24 cellular contexts compared by ENCODE assay signal in genomic region chr9:86163503-86163902, GRCh38.
A peak's percentile ranks its signal among the peaks of the same experiment; 100 is the strongest.
DNase-seq lines count a peak whose midpoint lies in the region; ATAC-seq, FAIRE-seq and TF ChIP-seq lines count a peak whose summit lies in the region.
"Had no signal": no experiment of that assay in that cellular context is flagged by ENCODE, and none has a peak within 500 bp of the region (broad histone marks: within the 10 kb centered on the region; RNA-seq: fewer than 3 reads in every experiment).

No MANE protein-coding gene starts in this region.

- no peak overlapping the region for H2AK5ac ChIP-seq in H1 (ENCODE audit: low read depth, low read length)

- H4K8ac ChIP-seq in H1 (ENCODE audit: extremely low read depth, insufficient read depth, low read length) = no peak overlapping the region

- POLR2A ChIA-PET in A549 (lab: Yijun Ruan, JAX) (no interaction called here), H1 (lab: Charles Lee; ENCODE audit: partially characterized antibody) (no interaction called here)
- POLR2A ChIA-PET in naive thymus-derived CD4-positive, alpha-beta T cell (lab: Charles Lee) = no interaction called here

- H2BK5ac ChIP-seq in H1 (ENCODE audit: low read depth, low read length) = no peak overlapping the region

- intact Hi-C loops in naive thymus-derived CD4-positive, alpha-beta T cell (cut with micrococcal nuclease) = no loop called here

- no peak overlapping the region for H3K9ac ChIP-seq in H1 (replicated peaks in 1 of 4; ENCODE audit: extremely low read depth in 1 of 4, low read depth in 3 of 4, low read length in 3 of 4)
- H3K9ac ChIP-seq: BLaER1 treated with 17β-estradiol and CSF1 and Interleukin-3, amounts not matched to agents 10 nM and 100 nM had no signal

- H2BK12ac ChIP-seq in H1 (ENCODE audit: low read depth, low read length) = no peak overlapping the region

- H3K27ac ChIP-seq in A549 (no peak overlapping the region), H1 (ENCODE audit: low read depth, low read length) (no peak overlapping the region)
- no peak overlapping the region for H3K27ac ChIP-seq in naive thymus-derived CD4-positive, alpha-beta T cell (ENCODE audit: low read depth, low read length)
- H3K27ac ChIP-seq: BLaER1 treated with 17β-estradiol and CSF1 and Interleukin-3, amounts not matched to agents 10 nM and 100 nM; HL-60 had no signal

- no peak overlapping the region for H2AFZ ChIP-seq in H1 (ENCODE audit: low read length)
- H2AFZ ChIP-seq: GM23338 had no signal

- WGBS in A549 (ENCODE audit: missing lambda C conversion rate) = 68% methylated on average over 4 of the region's 4 CpGs
- 84% methylated on average over 4 of the region's 4 CpGs; no CpG with 5 or more reads in 1 of the 2 experiments for WGBS in H1 (ENCODE audit: extremely low coverage in 1 of 2, insufficient coverage in 1 of 2, insufficient read length in 1 of 2, insufficient replicate concordance in 2 of 2, low coverage in 1 of 2, low lambda C conversion rate in 2 of 2, missing lambda C conversion rate in 1 of 2), 2 experiments

- no peak overlapping the region for H2BK20ac ChIP-seq in H1 (ENCODE audit: low read length)

- no peak for TF ChIP-seq POLR2A in A549 (IDR thresholded peaks at IDR 0.05; ENCODE audit: low read length)
- TF ChIP-seq POLR2A in H1 (IDR thresholded peaks at IDR 0.05; ENCODE audit: control extremely low read depth in 1 of 2, low read depth in 2 of 2, low read length in 2 of 2) = no peak

- no peak overlapping the region for H2BK120ac ChIP-seq in H1 (replicated peaks; ENCODE audit: low read depth, low read length)

- H3K27me3 Mint-ChIP-seq in naive thymus-derived CD4-positive, alpha-beta T cell = peaks cover 0 to 4% (median 0%) of the 10 kb centered on the region in 5 donors
- H3K27me3 Mint-ChIP-seq: B cell had no signal

- H3K9me3 ChIP-seq in A549 = 0 out of 3 replicates have a peak, but pooled peaks cover 4% of the 10 kb centered on the region
- no peaks in the 10 kb centered on the region for H3K9me3 ChIP-seq in H1 (ENCODE audit: insufficient read depth in 2 of 2, low read depth in 1 of 2, low read length in 1 of 2)
- H3K9me3 ChIP-seq in naive thymus-derived CD4-positive, alpha-beta T cell (ENCODE audit: control insufficient read depth in 2 of 3, low read length in 3 of 3) = no peaks in the 10 kb centered on the region

- H3K79me1 ChIP-seq in H1 (ENCODE audit: low read depth, low read length) = no peaks in the 10 kb centered on the region

- no peaks in the 10 kb centered on the region for H4K20me1 ChIP-seq in H1 (replicated peaks in 1 of 2; ENCODE audit: control insufficient read depth in 1 of 2, insufficient read depth in 2 of 2, low read length in 2 of 2)
- H4K20me1 ChIP-seq: BLaER1 treated with 17β-estradiol and CSF1 and Interleukin-3, amounts not matched to agents 10 nM and 100 nM had no signal

- H4K91ac ChIP-seq in H1 (replicated peaks; ENCODE audit: insufficient read length, low read length) = no peak overlapping the region

- no peak for TF ChIP-seq RAD21 in A549 (conservative IDR thresholded peaks at IDR 0.05 in 1 of 2, IDR thresholded peaks at IDR 0.05 in 1 of 2)
- TF ChIP-seq RAD21 in H1 (IDR thresholded peaks at IDR 0.05 in 1 of 2, conservative IDR thresholded peaks at IDR 0.05 in 1 of 2; ENCODE audit: low read depth in 2 of 2, low read length in 2 of 2) = no peak

- TF ChIP-seq CTCF in A549 (IDR thresholded peaks at IDR 0.05) = no peak
- no peak for TF ChIP-seq CTCF in H1 (IDR thresholded peaks at IDR 0.05; ENCODE audit: control extremely low read depth in 1 of 3, insufficient read depth in 1 of 3, low read depth in 1 of 3, low read length in 3 of 3)

- peaks cover 0 to 1% (median 0%) of the 10 kb centered on the region in 7 donors for H3K4me1 Mint-ChIP-seq in naive thymus-derived CD4-positive, alpha-beta T cell
- H3K4me1 Mint-ChIP-seq: B cell, GM23338 had no signal

- H3K23me2 ChIP-seq in H1 (ENCODE audit: low read depth, low read length) = no peaks in the 10 kb centered on the region

- H3K18ac ChIP-seq in H1 (ENCODE audit: extremely low read depth, low read length) = no peak overlapping the region

- no peak overlapping the region for H3K4me3 Mint-ChIP-seq in naive thymus-derived CD4-positive, alpha-beta T cell
- H3K4me3 Mint-ChIP-seq: B cell; CD8-positive, alpha-beta T cell; GM23338; HFFc6 had no signal

- no peak for ATAC-seq in A549
- no peak for ATAC-seq in naive thymus-derived CD4-positive, alpha-beta T cell
- ATAC-seq: CD8-positive, alpha-beta T cell; GM23338; HCT116 had no signal

- no peaks in the 10 kb centered on the region for H3K4me1 ChIP-seq in A549
- H3K4me1 ChIP-seq in H1 (replicated peaks in 1 of 4; ENCODE audit: control insufficient read depth in 3 of 4, insufficient read depth in 4 of 4, low read length in 3 of 4) = no peaks in the 10 kb centered on the region
- H3K4me1 ChIP-seq in naive thymus-derived CD4-positive, alpha-beta T cell (ENCODE audit: control insufficient read depth in 2 of 2, insufficient read depth in 2 of 2, low read length in 2 of 2) = no peaks in the 10 kb centered on the region
- H3K4me1 ChIP-seq: BLaER1 treated with 17β-estradiol and CSF1 and Interleukin-3, amounts not matched to agents 10 nM and 100 nM had no signal

- no peaks in the 10 kb centered on the region for H3K36me3 ChIP-seq in H1 (ENCODE audit: control insufficient read depth in 2 of 4, insufficient read depth in 4 of 4, low read length in 3 of 4)
- H3K36me3 ChIP-seq in naive thymus-derived CD4-positive, alpha-beta T cell (ENCODE audit: control insufficient read depth in 2 of 3, insufficient read depth in 3 of 3, low read length in 3 of 3) = no peaks in the 10 kb centered on the region

- H3K23ac ChIP-seq in H1 (ENCODE audit: insufficient read length) = no peak overlapping the region

- no peaks in the 10 kb centered on the region for H3K27me3 ChIP-seq in H1 (replicated peaks in 1 of 4; ENCODE audit: control insufficient read depth in 3 of 4, extremely low read depth in 1 of 4, insufficient read depth in 3 of 4, low read length in 3 of 4)
- H3K27me3 ChIP-seq in naive thymus-derived CD4-positive, alpha-beta T cell (ENCODE audit: control insufficient read depth in 2 of 2, insufficient read depth in 2 of 2, low read length in 2 of 2) = no peaks in the 10 kb centered on the region
- H3K27me3 ChIP-seq: BLaER1 treated with 17β-estradiol and CSF1 and Interleukin-3, amounts not matched to agents 10 nM and 100 nM had no signal

- CTCF ChIA-PET in A549 (lab: Yijun Ruan, JAX) = no interaction called here
- CTCF ChIA-PET in H1 (lab: Charles Lee; ENCODE audit: partially characterized antibody) = interaction anchor here (0.6 kb wide), 1 partner anchor 25 kb away, joined by 3 read pairs; no protein-coding TSS in a partner anchor
- CTCF ChIA-PET in naive thymus-derived CD4-positive, alpha-beta T cell (lab: Charles Lee) = no interaction called here

- no peak overlapping the region for H4K5ac ChIP-seq in H1 (ENCODE audit: insufficient read length, low read depth, low read length)

- TF ChIP-seq EP300 in A549 (IDR thresholded peaks at IDR 0.05) = no peak
- no peak for TF ChIP-seq EP300 in H1 (IDR thresholded peaks at IDR 0.05; ENCODE audit: borderline replicate concordance in 1 of 2, low read depth in 2 of 2, low read length in 2 of 2)

- no peak overlapping the region for H3K4ac ChIP-seq in H1 (replicated peaks; ENCODE audit: insufficient read length, low read depth, low read length)

- H3K4me2 ChIP-seq in A549 (no peak overlapping the region), H1 (ENCODE audit: insufficient read depth in 1 of 2, low read depth in 2 of 2, low read length in 2 of 2) (no peak overlapping the region)
- H3K4me2 ChIP-seq: BLaER1 treated with 17β-estradiol and CSF1 and Interleukin-3, amounts not matched to agents 10 nM and 100 nM; GM23338 had no signal

- peaks cover 0 to 4% (median 0%) of the 10 kb centered on the region in 5 donors for H3K36me3 Mint-ChIP-seq in naive thymus-derived CD4-positive, alpha-beta T cell

- H2BK15ac ChIP-seq in H1 (ENCODE audit: low read length) = no peak overlapping the region

- H3K14ac ChIP-seq in H1 (ENCODE audit: insufficient read length) = no peak overlapping the region

- no peaks in the 10 kb centered on the region for H3K79me2 ChIP-seq in H1 (ENCODE audit: control insufficient read depth in 1 of 2, insufficient read depth in 2 of 2, low read length in 2 of 2)

- H3K4me3 ChIP-seq in A549 = no peak overlapping the region
- H3K4me3 ChIP-seq in H1 (ENCODE audit: extremely low read depth in 1 of 4, insufficient read depth in 2 of 4, low read depth in 3 of 4, low read length in 4 of 4) = no peak overlapping the region
- no peak overlapping the region for H3K4me3 ChIP-seq in naive thymus-derived CD4-positive, alpha-beta T cell (ENCODE audit: low read length)
- H3K4me3 ChIP-seq: BLaER1 treated with 17β-estradiol and CSF1 and Interleukin-3, amounts not matched to agents 10 nM and 100 nM; GM23338 had no signal

- no peak overlapping the region for H3K27ac Mint-ChIP-seq in naive thymus-derived CD4-positive, alpha-beta T cell
- H3K27ac Mint-ChIP-seq: B cell; CD8-positive, alpha-beta T cell; GM23338; HFFc6 had no signal

- DNase-seq in A549 (ENCODE audit: low read depth in 1 of 2, low spot score in 1 of 2) (no peak), HT1080 (ENCODE audit: low read depth) (peak; percentile 52), RPMI7951 (ENCODE audit: low read depth) (peak; percentile 54), H1 (ENCODE audit: low read depth in 1 of 2, low spot score in 2 of 2) (no peak), cerebellum (ENCODE audit: low spot score) (no peak), middle frontal gyrus (ENCODE audit: extremely low spot score, low spot score) (no peak), GDM1 (lab: John Stamatoyannopoulos, UW) (no peak)
- DNase-seq in naive thymus-derived CD4-positive, alpha-beta T cell = no peak
- DNase-seq: 8988T; Calu3; CD8-positive, alpha-beta T cell; DMS79 treated with DMSO at 0.1 percent for 48 hours; EL; H7; HFFc6 had no signal

- peaks cover 0 to 21% (median 9%) of the 10 kb centered on the region in 11 donors for H3K9me3 Mint-ChIP-seq in naive thymus-derived CD4-positive, alpha-beta T cell

- no peak for FAIRE-seq in A549 (lab: Jason Lieb, UNC)
- no peak for FAIRE-seq in H1 (lab: Jason Lieb, UNC)
- FAIRE-seq: G401.6, GM12892, GM18507, HTR-8/SVneo had no signal

- H3K56ac ChIP-seq in H1 (replicated peaks; ENCODE audit: insufficient read length, low read depth, low read length) = no peak overlapping the region

TF ChIP-seq in H1, 55 proteins besides CTCF, POLR2A, EP300 and RAD21:
- TF ChIP-seq MAFK (IDR thresholded peaks at IDR 0.05; ENCODE audit: low read depth, low read length) (peak; percentile 30; the same call in 1 of the 2 replicates), KDM1A (IDR thresholded peaks at IDR 0.05; ENCODE audit: borderline replicate concordance, low read length) (no peak)

Comparison
In these comparisons a context has a peak if more than half of its experiments do, and no peak if none do; other contexts are left out.
1. DNase-seq: peak in HT1080 (single experiment) and RPMI7951 (single experiment); none in A549 (0 of 2), H1 (0 of 2), naive thymus-derived CD4-positive, alpha-beta T cell (0 of 9), cerebellum (single experiment), middle frontal gyrus (single experiment) and GDM1 (single experiment).
2. Of the 18 proteins assayed by ChIP-seq in both H1 and A549: peak only in H1: none; only in A549: none; in both: MAFK; in neither: 17.